Comparison of ENCODE assay signal across 8 cellular contexts in the genomic region with DNA sequence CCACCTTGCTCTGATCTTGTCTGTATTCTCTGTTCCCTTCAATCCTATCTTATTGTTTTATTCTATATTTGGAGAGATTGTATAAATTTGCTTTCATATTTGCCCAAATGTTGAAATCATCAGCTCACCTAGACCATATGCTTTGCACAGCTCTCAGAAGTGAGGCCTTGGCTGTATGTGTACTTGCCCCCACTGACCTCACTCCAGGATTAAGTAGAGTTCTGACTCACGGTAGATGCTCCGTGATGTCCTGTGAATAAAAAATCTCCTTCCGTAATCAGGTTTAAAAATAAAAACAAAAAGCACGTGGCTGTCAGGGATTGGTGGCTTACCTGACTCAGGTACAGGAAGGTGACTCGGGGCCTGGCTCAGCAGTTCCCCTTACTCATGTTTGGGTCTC.
"Had no signal": no experiment of that assay in that cellular context is flagged by ENCODE, and none has a peak within 500 bp of the region (broad histone marks: within the 10 kb centered on the region; RNA-seq: fewer than 3 reads in every experiment).

No MANE protein-coding gene starts in this region.

- H3K4me3 ChIP-seq: GM23338, K562 had no signal

- FAIRE-seq: H1, H54, HTR-8/SVneo, K562 had no signal

- H2AFZ ChIP-seq: GM23338 had no signal

- ATAC-seq: GM23338, K562 had no signal

- DNase-seq: H9, HCEC 1CT, IMR-90 had no signal

- H3K4me2 ChIP-seq: GM23338 had no signal
